In genomic region chr20:22921595-22922421, GRCh38 we compare ENCODE assay signal across 1 cellular context.
TF ChIP-seq lines count a peak whose summit lies in the region.

No MANE protein-coding gene starts in this region.

TF ChIP-seq in K562, 482 proteins besides CTCF, POLR2A, EP300 and RAD21 (continued from another document and continues in another):
- TF ChIP-seq MYNN (IDR thresholded peaks at IDR 0.05), result peak; percentile 88
- TF ChIP-seq MYNN (CRISPR knock-in tag; IDR thresholded peaks at IDR 0.05), result no peak
- no peak for TF ChIP-seq KLF6 (CRISPR knock-in tag; IDR thresholded peaks at IDR 0.05; ENCODE audit: borderline replicate concordance)
- TF ChIP-seq ZNF395 (CRISPR knock-in tag; IDR thresholded peaks at IDR 0.05), result peak; percentile 75; the same call in 1 of the 2 replicates
- no peak for TF ChIP-seq MAX (CRISPR knock-in tag; IDR thresholded peaks at IDR 0.05)
- peak; percentile 76 for TF ChIP-seq TAF9B (IDR thresholded peaks at IDR 0.05; ENCODE audit: partially characterized antibody)
- peak; percentile 14; the same call in 1 of the 2 replicates for TF ChIP-seq MTA2 (IDR thresholded peaks at IDR 0.05; ENCODE audit: low read depth)
- peak; percentile 57; the same call in 1 of the 2 replicates for TF ChIP-seq LEF1 (IDR thresholded peaks at IDR 0.05)
- peak in 1 of 2 experiments; percentile 63; a peak in 1 of 4 replicates for TF ChIP-seq TRIM24 (IDR thresholded peaks at IDR 0.05)
- TF ChIP-seq SMARCE1 (IDR thresholded peaks at IDR 0.05), result peak; percentile 95
- TF ChIP-seq TEAD4 (IDR thresholded peaks at IDR 0.05; ENCODE audit: low read length), result peak; percentile 80
- TF ChIP-seq TEAD4 (CRISPR knock-in tag; IDR thresholded peaks at IDR 0.05; ENCODE audit: borderline replicate concordance), result no peak
- TF ChIP-seq FOSL1 (tag; conservative IDR thresholded peaks at IDR 0.05), result peak; percentile 98
- TF ChIP-seq HDAC2 (IDR thresholded peaks at IDR 0.05), result 0 out of 2 replicates have a peak, but pooled peaks have one; percentile 42
- peak in 1 of 2 experiments; percentile 94; a peak in 2 of 4 replicates for TF ChIP-seq ZNF318 (IDR thresholded peaks at IDR 0.05; ENCODE audit: borderline replicate concordance in 1 of 2, low read depth in 1 of 2)
- peak; percentile 64; the same call in 1 of the 2 replicates for TF ChIP-seq ZKSCAN8 (CRISPR knock-in tag; IDR thresholded peaks at IDR 0.05)
- TF ChIP-seq ZNF316 (IDR thresholded peaks at IDR 0.05), result peak; percentile 88
- no peak for TF ChIP-seq USF2 (CRISPR knock-in tag; IDR thresholded peaks at IDR 0.05)
- TF ChIP-seq C11orf30 (IDR thresholded peaks at IDR 0.05; ENCODE audit: low read depth), result peak; percentile 82
- TF ChIP-seq CREB3 (tag; conservative IDR thresholded peaks at IDR 0.05; ENCODE audit: low read depth), result peak; percentile 61; the same call in 1 of the 2 replicates
- peak; percentile 94 for TF ChIP-seq JUND (IDR thresholded peaks at IDR 0.05; ENCODE audit: borderline replicate concordance, low read depth, low read length)
- TF ChIP-seq JUND (tag; IDR thresholded peaks at IDR 0.05; ENCODE audit: borderline replicate concordance, low read depth, low read length), result peak; percentile 93
- peak; percentile 72; the same call in 1 of the 2 replicates for TF ChIP-seq BACH1 (tag; IDR thresholded peaks at IDR 0.05)
- peak; percentile 70 for TF ChIP-seq ATF7 (IDR thresholded peaks at IDR 0.05)
- TF ChIP-seq ATF3 (IDR thresholded peaks at IDR 0.05), result peak; percentile 95
- no peak for TF ChIP-seq ATF3 (CRISPR knock-in tag; conservative IDR thresholded peaks at IDR 0.05)
- TF ChIP-seq ESRRA (IDR thresholded peaks at IDR 0.05; ENCODE audit: borderline replicate concordance, low read depth), result peak; percentile 89; the same call in 1 of the 2 replicates
- peak; percentile 81 for TF ChIP-seq MAFK (IDR thresholded peaks at IDR 0.05; ENCODE audit: low read length)
- peak; percentile 52 for TF ChIP-seq SMARCB1 (IDR thresholded peaks at IDR 0.05; ENCODE audit: insufficient read length, low read depth)
- peak; percentile 70 for TF ChIP-seq HDAC3 (IDR thresholded peaks at IDR 0.05; ENCODE audit: borderline replicate concordance, partially characterized antibody)
- TF ChIP-seq POLR2H (tag; IDR thresholded peaks at IDR 0.05; ENCODE audit: low read depth), result 0 out of 2 replicates have a peak, but pooled peaks have one; percentile 30
- peak; percentile 90 for TF ChIP-seq MAFG (tag; conservative IDR thresholded peaks at IDR 0.05)
- no peak for TF ChIP-seq CBFB (CRISPR knock-in tag; IDR thresholded peaks at IDR 0.05)
- no peak for TF ChIP-seq RBM34 (IDR thresholded peaks at IDR 0.05; ENCODE audit: borderline replicate concordance, insufficient read depth, low read length)
- no peak for TF ChIP-seq RAD51 (IDR thresholded peaks at IDR 0.05; ENCODE audit: borderline replicate concordance, low read depth)
- TF ChIP-seq ZNF41 (CRISPR knock-in tag; conservative IDR thresholded peaks at IDR 0.05), result no peak
- TF ChIP-seq MECOM (CRISPR knock-in tag; IDR thresholded peaks at IDR 0.05), result no peak
- no peak for TF ChIP-seq THAP12 (CRISPR knock-in tag; IDR thresholded peaks at IDR 0.05)
- TF ChIP-seq CCNT2 (IDR thresholded peaks at IDR 0.05; ENCODE audit: borderline replicate concordance, extremely low read depth, insufficient read length, low read depth, low read length), result peak; percentile 68
- peak in 1 of 2 experiments; percentile 24; a peak in 1 of 4 replicates for TF ChIP-seq RCOR1 (IDR thresholded peaks at IDR 0.05; ENCODE audit: borderline replicate concordance in 1 of 2, low read depth in 2 of 2, low read length in 2 of 2)
- peak; percentile 34; the same call in 1 of the 2 replicates for TF ChIP-seq KLF16 (IDR thresholded peaks at IDR 0.05)
- TF ChIP-seq MEF2D (tag; conservative IDR thresholded peaks at IDR 0.05; ENCODE audit: low read depth), result no peak
- TF ChIP-seq ZNF766 (CRISPR knock-in tag; conservative IDR thresholded peaks at IDR 0.05), result peak; percentile 68; the same call in 1 of the 2 replicates
- peak in 1 of 2 experiments; percentile 90; a peak in 2 of 4 replicates for TF ChIP-seq MLLT1 (IDR thresholded peaks at IDR 0.05)
- TF ChIP-seq ARID3A (IDR thresholded peaks at IDR 0.05; ENCODE audit: borderline replicate concordance, low read depth, low read length), result peak; percentile 66; the same call in 1 of the 2 replicates
